ENCODE assay signal across 22 cellular contexts in the genomic region with DNA sequence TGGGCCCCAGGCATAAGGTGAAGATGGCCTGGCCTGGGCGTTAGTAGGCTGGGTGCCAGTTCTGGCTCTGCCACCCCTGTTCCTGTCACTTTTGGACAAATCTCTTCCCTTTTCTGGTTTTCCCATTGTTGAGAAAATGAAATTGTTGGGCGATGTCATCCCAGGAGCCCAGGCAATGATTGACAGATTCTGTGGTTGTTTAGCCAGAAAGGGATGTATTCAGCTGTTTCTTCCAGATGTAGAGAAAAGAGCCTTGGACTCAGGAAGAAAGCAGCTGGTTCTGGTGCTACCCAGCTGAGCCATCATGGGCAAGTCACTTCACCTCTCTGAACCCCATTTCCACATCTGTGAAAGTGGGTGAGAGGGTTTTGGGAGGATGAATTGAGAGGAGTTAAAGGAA.
DNase-seq lines count a peak whose midpoint lies in the region; ATAC-seq and TF ChIP-seq lines count a peak whose summit lies in the region.
"Had no signal": no experiment of that assay in that cellular context is flagged by ENCODE, and none has a peak within 500 bp of the region (broad histone marks: within the 10 kb centered on the region; RNA-seq: fewer than 3 reads in every experiment).

No MANE protein-coding gene starts in this region.

- H3K36me3 Mint-ChIP-seq in progenitor cell of endocrine pancreas (ENCODE audit: insufficient read depth): no peaks in the 10 kb centered on the region

- DNase-seq in ACHN (peak; percentile 18), HEK293T (ENCODE audit: extremely low spot score) (no peak), glomerular visceral epithelial cell (ENCODE audit: extremely low spot score) (peak; percentile 41), progenitor cell of endocrine pancreas (ENCODE audit: low spot score, unreplicated experiment) (no peak), substantia nigra (lab: John Stamatoyannopoulos, UW) (no peak), DMS79 (lab: John Stamatoyannopoulos, UW) (no peak)
- DNase-seq: CD4-positive, alpha-beta T cell; COR-L47; DMS153; EL; KBM-7; NCI-H1092 treated with DMSO at 0.1 percent for 48 hours; NCI-H1436 treated with DMSO at 0.1 percent for 48 hours; NCI-H1930; NCI-H2227 treated with DMSO at 0.1 percent for 48 hours; NCI-H510A; PC-9; SHP77 treated with DMSO at 0.1 percent for 48 hours had no signal

- in situ Hi-C loops in ACHN (cut with HindIII; ENCODE audit: low pct_ligation_motif_present, low pct_unique_long_range_greater_than_20kb, low sequenced_read_pairs): no loop called here

- POLR2A ChIA-PET in HEK293T (lab: Yijun Ruan, JAX): no interaction called here

- TF ChIP-seq CTCF in progenitor cell of endocrine pancreas (IDR thresholded peaks at IDR 0.05; ENCODE audit: unreplicated experiment): no peak

- no peak for ATAC-seq in HG03457 (IDR thresholded peaks at IDR 0.05; ENCODE audit: unreplicated experiment)

- peaks cover 24% of the 10 kb centered on the region for H3K4me1 Mint-ChIP-seq in progenitor cell of endocrine pancreas (ENCODE audit: low read depth)

- no peak overlapping the region for H3K4me3 Mint-ChIP-seq in progenitor cell of endocrine pancreas (ENCODE audit: low read depth)
- H3K4me3 Mint-ChIP-seq: CD4-positive, alpha-beta T cell had no signal

- CTCF ChIA-PET in HEK293T (lab: Yijun Ruan, JAX): no interaction called here

- H3K9me3 Mint-ChIP-seq in progenitor cell of endocrine pancreas (ENCODE audit: low read depth): no peaks in the 10 kb centered on the region
- H3K9me3 Mint-ChIP-seq: CD4-positive, alpha-beta T cell had no signal

- H3K27me3 Mint-ChIP-seq in progenitor cell of endocrine pancreas: peaks cover 11% of the 10 kb centered on the region

- no peak overlapping the region for H3K27ac ChIP-seq in substantia nigra (ENCODE audit: low read depth, low read length, poor library complexity, severe bottlenecking)
- H3K27ac ChIP-seq: BLaER1, PC-9, RWPE1, SK-N-MC had no signal

- H3K27ac Mint-ChIP-seq in progenitor cell of endocrine pancreas: peak overlapping the region; percentile 82
- H3K27ac Mint-ChIP-seq: CD4-positive, alpha-beta T cell had no signal

TF ChIP-seq in HEK293T, 16 proteins besides CTCF, POLR2A, EP300 and RAD21:
- TF ChIP-seq, protein P1, sequence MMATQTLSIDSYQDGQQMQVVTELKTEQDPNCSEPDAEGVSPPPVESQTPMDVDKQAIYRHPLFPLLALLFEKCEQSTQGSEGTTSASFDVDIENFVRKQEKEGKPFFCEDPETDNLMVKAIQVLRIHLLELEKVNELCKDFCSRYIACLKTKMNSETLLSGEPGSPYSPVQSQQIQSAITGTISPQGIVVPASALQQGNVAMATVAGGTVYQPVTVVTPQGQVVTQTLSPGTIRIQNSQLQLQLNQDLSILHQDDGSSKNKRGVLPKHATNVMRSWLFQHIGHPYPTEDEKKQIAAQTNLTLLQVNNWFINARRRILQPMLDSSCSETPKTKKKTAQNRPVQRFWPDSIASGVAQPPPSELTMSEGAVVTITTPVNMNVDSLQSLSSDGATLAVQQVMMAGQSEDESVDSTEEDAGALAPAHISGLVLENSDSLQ (IDR thresholded peaks at IDR 0.05): peak; percentile 33; the same call in 1 of the 2 replicates
- TF ChIP-seq ZNF384 (IDR thresholded peaks at IDR 0.05): no peak

Comparison
In these comparisons a context has a peak if more than half of its experiments do, and no peak if none do; other contexts are left out.
1. DNase-seq: peak in ACHN (single experiment) and glomerular visceral epithelial cell (single experiment); none in HEK293T (single experiment), progenitor cell of endocrine pancreas (single experiment), substantia nigra (0 of 49) and DMS79 (single experiment).